In the genomic region with DNA sequence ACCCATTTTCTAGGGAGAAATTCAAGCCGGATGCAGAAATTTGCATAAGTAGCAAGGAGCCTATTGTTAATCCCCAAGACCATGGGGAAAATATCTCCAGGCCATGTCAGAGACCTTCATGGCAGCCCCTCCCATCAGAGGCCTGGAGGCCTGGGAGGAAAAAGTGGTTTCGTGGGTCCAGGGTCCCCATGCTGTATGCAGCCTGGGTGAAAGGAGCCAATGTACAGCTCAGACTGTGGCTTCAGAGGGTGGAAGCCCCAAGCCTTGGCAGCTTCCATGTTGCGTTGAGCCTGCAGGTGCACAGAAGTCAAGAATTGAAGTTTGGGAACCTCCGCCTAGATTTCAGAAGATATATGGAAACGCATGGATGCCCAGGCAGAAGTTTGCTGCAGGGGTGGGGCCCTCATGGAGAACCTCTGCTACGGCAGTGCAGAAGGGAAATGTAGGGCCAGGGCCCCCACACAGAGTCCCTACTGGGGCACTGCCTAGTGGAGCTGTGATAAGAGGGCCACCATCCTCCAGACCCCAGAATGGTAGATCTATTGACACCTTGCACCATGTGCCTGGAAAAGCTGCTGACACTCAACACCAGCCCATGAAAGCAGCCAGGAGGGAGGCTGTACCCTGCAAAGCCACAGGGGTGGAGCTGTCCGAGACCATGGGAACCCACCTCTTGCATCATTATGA, we compare ENCODE assay signal across 2 cellular contexts.
A peak's percentile ranks its signal among the peaks of the same experiment; 100 is the strongest.
TF ChIP-seq lines count a peak whose summit lies in the region.

No MANE protein-coding gene starts in this region.

TF ChIP-seq in HEK293, 187 proteins besides CTCF, POLR2A, EP300 and RAD21:
- peak; percentile 68 for TF ChIP-seq ZNF585B (tag by site-specific recombination; IDR thresholded peaks at IDR 0.05)

TF ChIP-seq in K562, 482 proteins besides CTCF, POLR2A, EP300 and RAD21:
- 0 out of 2 replicates have a peak, but pooled peaks have one; percentile 58 for TF ChIP-seq TRIM28 (IDR thresholded peaks at IDR 0.05)
